In genomic region chr1:32062867-32063230, GRCh38 we compare ENCODE assay signal across 8 cellular contexts. TPM values are rescaled to one million over a fixed set of nuclear protein-coding genes. Genes with fewer than 3 reads are reported as not detected.
A peak's percentile ranks its signal among the peaks of the same experiment; 100 is the strongest.
DNase-seq lines count a peak whose midpoint lies in the region; ATAC-seq and TF ChIP-seq lines count a peak whose summit lies in the region.

No MANE protein-coding gene starts in this region.

- DNase-seq in glutamatergic neuron (no peak), NCI-H2081 treated with DMSO at 0.1 percent for 48 hours (lab: John Stamatoyannopoulos, UW) (no peak), cerebellar nuclear complex (lab: John Stamatoyannopoulos, UW) (no peak)
- no peak for DNase-seq in stimulated activated effector memory CD8-positive, alpha-beta T cell treated with anti-CD3 and anti-CD28 coated beads, Interleukin-12 subunit alpha, Interleukin-12 subunit beta, amount 100 ng/mL, for 72 hours (ENCODE audit: low spot score in 2 of 2)

- H3K4me1 Mint-ChIP-seq in glutamatergic neuron (ENCODE audit: low read depth, unreplicated experiment), result peaks cover 45% of the 10 kb centered on the region
- H3K4me1 Mint-ChIP-seq in stimulated activated effector memory CD8-positive, alpha-beta T cell treated with anti-CD3 and anti-CD28 coated beads, Interleukin-12 subunit alpha, Interleukin-12 subunit beta, amount 100 ng/mL, for 72 hours, result no peaks in the 10 kb centered on the region

- peak overlapping the region; percentile 96 for H3K27ac Mint-ChIP-seq in glutamatergic neuron (ENCODE audit: unreplicated experiment)
- peak overlapping the region; percentile 81 for H3K27ac Mint-ChIP-seq in stimulated activated effector memory CD8-positive, alpha-beta T cell treated with anti-CD3 and anti-CD28 coated beads, Interleukin-12 subunit alpha, Interleukin-12 subunit beta, amount 100 ng/mL, for 72 hours

- peaks cover 10% of the 10 kb centered on the region for H3K36me3 Mint-ChIP-seq in glutamatergic neuron (ENCODE audit: unreplicated experiment)
- peaks cover 75% of the 10 kb centered on the region for H3K36me3 Mint-ChIP-seq in stimulated activated effector memory CD8-positive, alpha-beta T cell treated with anti-CD3 and anti-CD28 coated beads, Interleukin-12 subunit alpha, Interleukin-12 subunit beta, amount 100 ng/mL, for 72 hours

- H3K4me3 Mint-ChIP-seq in glutamatergic neuron (ENCODE audit: unreplicated experiment), result peak overlapping the region; percentile 78
- H3K4me3 Mint-ChIP-seq in stimulated activated effector memory CD8-positive, alpha-beta T cell treated with anti-CD3 and anti-CD28 coated beads, Interleukin-12 subunit alpha, Interleukin-12 subunit beta, amount 100 ng/mL, for 72 hours, result no peak overlapping the region

- no peak for ATAC-seq in stimulated activated effector memory CD8-positive, alpha-beta T cell treated with anti-CD3 and anti-CD28 coated beads, Interleukin-12 subunit alpha, Interleukin-12 subunit beta, amount 100 ng/mL, for 72 hours
- no peak for ATAC-seq in GM21360 (IDR thresholded peaks at IDR 0.05; ENCODE audit: unreplicated experiment)
- ATAC-seq in GM18511 (IDR thresholded peaks at IDR 0.05; ENCODE audit: unreplicated experiment), result no peak

- peaks cover 4% of the 10 kb centered on the region for H3K27me3 Mint-ChIP-seq in glutamatergic neuron (ENCODE audit: unreplicated experiment)

- peak overlapping the region; percentile 31 for H3K27ac ChIP-seq in VCaP

- peak; percentile 1 for TF ChIP-seq POLR2A in GM15510 (IDR thresholded peaks at IDR 0.05; ENCODE audit: borderline replicate concordance, extremely low read depth, insufficient read length)

- TF ChIP-seq CTCF in VCaP (conservative IDR thresholded peaks at IDR 0.05) (no peak), glutamatergic neuron (IDR thresholded peaks at IDR 0.05; ENCODE audit: partially characterized antibody, unreplicated experiment) (no peak)

- H3K9me3 Mint-ChIP-seq in glutamatergic neuron (ENCODE audit: unreplicated experiment), result peaks cover 24% of the 10 kb centered on the region
- no peaks in the 10 kb centered on the region for H3K9me3 Mint-ChIP-seq in stimulated activated effector memory CD8-positive, alpha-beta T cell treated with anti-CD3 and anti-CD28 coated beads, Interleukin-12 subunit alpha, Interleukin-12 subunit beta, amount 100 ng/mL, for 72 hours

RNA-seq across cellular contexts. Expression of gene TMEM39B, which starts 9.9 kb away (rescaled TPM):
- total RNA-seq in glutamatergic neuron (ENCODE audit: unreplicated experiment), result 23.2 TPM

RNA-seq across cellular contexts. Expression of gene KPNA6, which starts 45.0 kb away (rescaled TPM):
- 79.0 TPM for total RNA-seq in glutamatergic neuron (ENCODE audit: unreplicated experiment)

RNA-seq across cellular contexts. Expression of gene KHDRBS1, which starts 49.2 kb away (rescaled TPM):
- 266 TPM for total RNA-seq in glutamatergic neuron (ENCODE audit: unreplicated experiment)
